In genomic region chr1:169894424-169895145, GRCh38 we compare ENCODE assay signal across 8 cellular contexts. TPM values are rescaled to one million over a fixed set of nuclear protein-coding genes. Genes with fewer than 3 reads are reported as not detected.
DNase-seq lines count a peak whose midpoint lies in the region; ATAC-seq, FAIRE-seq and TF ChIP-seq lines count a peak whose summit lies in the region.

No MANE protein-coding gene starts in this region.

- peaks cover 7% of the 10 kb centered on the region for H3K36me3 Mint-ChIP-seq in activated CD4-positive, alpha-beta T cell treated with anti-CD3 and anti-CD28 coated beads, Interleukin-2, amount 10 ng/mL, durations not matched to agents 7 days and 5 days (ENCODE audit: low read depth)

- no peaks in the 10 kb centered on the region for H3K9me3 Mint-ChIP-seq in activated CD4-positive, alpha-beta T cell treated with anti-CD3 and anti-CD28 coated beads, Interleukin-2, amount 10 ng/mL, durations not matched to agents 7 days and 5 days

- POLR2A ChIA-PET in activated CD4-positive, alpha-beta T cell treated with anti-CD3 and anti-CD28 coated beads, Interleukin-2, amount 10 ng/mL, durations not matched to agents 7 days and 5 days (lab: Charles Lee): no interaction called here

- H3K4me1 ChIP-seq in kidney (ENCODE audit: control insufficient read depth in 1 of 2, insufficient read depth in 1 of 2, low read depth in 1 of 2, low read length in 2 of 2): peaks cover 6 to 8% of the 10 kb centered on the region in 2 donors
- peaks cover 23 to 34% of the 10 kb centered on the region in 2 donors for H3K4me1 ChIP-seq in thyroid gland

- 36 to 38% methylated on average over 15 of the region's 15 CpGs for WGBS in thyroid gland, 2 donors

- peak overlapping the region; percentile 67 to 69 for H3K9ac ChIP-seq in kidney (ENCODE audit: low read length in 2 of 2)

- intact Hi-C loops in kidney (cut with DNase I): no loop called here
- intact Hi-C loops in thyroid gland (cut with DNase I): no loop called here

- CTCF ChIA-PET in activated CD4-positive, alpha-beta T cell treated with anti-CD3 and anti-CD28 coated beads, Interleukin-2, amount 10 ng/mL, durations not matched to agents 7 days and 5 days (lab: Charles Lee): interaction anchor here (1.6 to 2.8 kb wide), 5 partner anchors 11 to 308 kb away, joined by 3 to 7 read pairs (median 4); partner anchors contain the start of gene F5

- H3K4me3 Mint-ChIP-seq in activated CD4-positive, alpha-beta T cell treated with anti-CD3 and anti-CD28 coated beads, Interleukin-2, amount 10 ng/mL, durations not matched to agents 7 days and 5 days: peak overlapping the region; percentile 77

- H3K27ac ChIP-seq in kidney (ENCODE audit: low read depth in 2 of 2, low read length in 2 of 2) (peak overlapping the region; percentile 96 to 100), thyroid gland (peak overlapping the region; percentile 96 to 99 (median 98))

- TF ChIP-seq POLR2A in thyroid gland (IDR thresholded peaks at IDR 0.05): no peak

- no peak for FAIRE-seq in kidney (lab: Jason Lieb, UNC)

- ATAC-seq in GM21528 (IDR thresholded peaks at IDR 0.05; ENCODE audit: low FRiP score, unreplicated experiment): no peak

- DNase-seq in activated CD4-positive, alpha-beta T cell treated with anti-CD3 and anti-CD28 coated beads, Interleukin-2, amount 10 ng/mL, durations not matched to agents 7 days and 5 days: no peak
- no peak for DNase-seq in activated CD4-positive, alpha-beta T cell treated with anti-CD3 and anti-CD28 coated beads, Interleukin-2, amount 50 U/mL, for 48 hours
- peak; percentile 28 to 30 for DNase-seq in activated T-cell treated with anti-CD3 and anti-CD28 coated beads, Interleukin-2, amount 50 U/mL, for 48 hours
- DNase-seq in kidney (no peak), thyroid gland (peak in 1 of 2 donors; percentile 18), GM19240 (ENCODE audit: insufficient read length, low spot score) (no peak), GM13977 (ENCODE audit: low spot score) (no peak)

- H3K36me3 ChIP-seq in kidney (ENCODE audit: control insufficient read depth in 1 of 2, insufficient read depth in 2 of 2, low read length in 2 of 2): no peaks in the 10 kb centered on the region
- H3K36me3 ChIP-seq in thyroid gland: no peaks in the 10 kb centered on the region

- peaks cover 9% of the 10 kb centered on the region for H3K27me3 Mint-ChIP-seq in activated CD4-positive, alpha-beta T cell treated with anti-CD3 and anti-CD28 coated beads, Interleukin-2, amount 10 ng/mL, durations not matched to agents 7 days and 5 days

- peak overlapping the region; percentile 99 for H3K27ac Mint-ChIP-seq in activated CD4-positive, alpha-beta T cell treated with anti-CD3 and anti-CD28 coated beads, Interleukin-2, amount 10 ng/mL, durations not matched to agents 7 days and 5 days

- no peaks in the 10 kb centered on the region for H3K9me3 ChIP-seq in kidney (ENCODE audit: control insufficient read depth in 1 of 2, low read length in 2 of 2)
- H3K9me3 ChIP-seq in thyroid gland: no peaks in the 10 kb centered on the region

- in situ Hi-C loops in GM13977 (cut with MboI; ENCODE audit: low pct_unique_long_range_greater_than_20kb, low sequenced_read_pairs, unreplicated experiment): no loop called here

- TF ChIP-seq CTCF in kidney (IDR thresholded peaks at IDR 0.05; ENCODE audit: borderline replicate concordance, extremely low read depth, insufficient read depth): no peak
- no peak for TF ChIP-seq CTCF in thyroid gland (IDR thresholded peaks at IDR 0.05)
- TF ChIP-seq CTCF in GM13977 (IDR thresholded peaks at IDR 0.05; ENCODE audit: extremely low read depth, insufficient read depth, missing control alignments): no peak

- H3K4me3 ChIP-seq in kidney (ENCODE audit: low read length in 2 of 2) (peak overlapping the region; percentile 81 to 89), thyroid gland (replicated peaks in 1 of 3) (peak overlapping the region; percentile 10 to 83 (median 80))

- H3K27me3 ChIP-seq in thyroid gland: no peaks in the 10 kb centered on the region

- peaks cover 37% of the 10 kb centered on the region for H3K4me1 Mint-ChIP-seq in activated CD4-positive, alpha-beta T cell treated with anti-CD3 and anti-CD28 coated beads, Interleukin-2, amount 10 ng/mL, durations not matched to agents 7 days and 5 days

RNA-seq across cellular contexts. Expression of gene SCYL3, which starts 0.9 kb away (rescaled TPM):
- total RNA-seq in activated CD4-positive, alpha-beta T cell treated with anti-CD3 and anti-CD28 coated beads, Interleukin-2, amount 10 ng/mL, durations not matched to agents 7 days and 5 days: 10 to 100 TPM; 16.8 to 17.1 TPM
- total RNA-seq in kidney (14.8 TPM), thyroid gland (10 to 100 TPM; 12.9 to 18.3 (median 16.3) TPM)
- polyA plus RNA-seq in kidney (ENCODE audit: insufficient read depth, low read depth, low replicate concordance): 5.6 TPM

Comparison
In these comparisons a context has a peak if more than half of its experiments do, and no peak if none do; other contexts are left out.
1. DNase-seq: peak in activated T-cell treated with anti-CD3 and anti-CD28 coated beads, Interleukin-2, amount 50 U/mL, for 48 hours (2 of 2); none in activated CD4-positive, alpha-beta T cell treated with anti-CD3 and anti-CD28 coated beads, Interleukin-2, amount 10 ng/mL, durations not matched to agents 7 days and 5 days (single experiment), activated CD4-positive, alpha-beta T cell treated with anti-CD3 and anti-CD28 coated beads, Interleukin-2, amount 50 U/mL, for 48 hours (0 of 2), kidney (single experiment), GM19240 (single experiment) and GM13977 (single experiment).